In the genomic region with DNA sequence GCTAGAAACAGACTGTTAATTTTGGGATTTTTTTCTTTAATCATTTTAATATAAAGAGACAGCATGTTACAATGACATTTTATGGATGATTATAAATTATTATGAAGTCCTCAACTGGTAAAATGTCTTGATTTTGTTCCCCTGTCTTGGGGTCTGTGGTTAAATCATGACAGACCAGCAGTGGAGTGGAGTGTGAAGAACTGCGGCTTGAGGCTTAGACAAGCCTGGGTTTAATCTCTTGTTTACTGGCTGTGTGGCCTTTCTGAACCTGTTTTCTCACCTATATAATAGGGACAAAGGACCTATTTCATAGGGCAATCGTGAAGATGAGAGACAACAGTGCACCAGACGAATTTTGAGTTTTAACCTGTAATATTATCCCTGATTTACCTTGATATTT, we compare ENCODE assay signal across 27 cellular contexts. TPM values are rescaled to one million over a fixed set of nuclear protein-coding genes. Genes with fewer than 3 reads are reported as not detected.
"Had no signal": no experiment of that assay in that cellular context is flagged by ENCODE, and none has a peak within 500 bp of the region (broad histone marks: within the 10 kb centered on the region; RNA-seq: fewer than 3 reads in every experiment).

No MANE protein-coding gene starts in this region.

- DNase-seq: activated CD4-positive, alpha-beta T cell treated with anti-CD3 and anti-CD28 coated beads, Interleukin-2, amount 10 ng/mL, durations not matched to agents 24 days and 14 days; activated CD4-positive, alpha-beta T cell treated with anti-CD3 and anti-CD28 coated beads, Interleukin-2, amount 50 U/mL, for 4 hours; activated CD8-positive, alpha-beta T cell treated with anti-CD3 and anti-CD28 coated beads for 36 hours; activated gamma-delta T cell treated with Interleukin-2 at 50 U/mL for 16 hours; activated naive CD4-positive, alpha-beta T cell treated with anti-CD3 and anti-CD28 coated beads for 36 hours; activated T-cell treated with anti-CD3 and anti-CD28 coated beads, Interleukin-2, amount 50 U/mL, for 24 hours; adrenal gland; brain microvascular endothelial cell; central memory CD4-positive, alpha-beta T cell; Kasumi-1; KG1; MG63; NCI-H1048; NCI-H1105 treated with DMSO at 0.1 percent for 48 hours; NCI-H1436; NCI-H1694; NCI-H1930; NCI-H2081 treated with DMSO at 0.1 percent for 48 hours; NCI-H226; NCI-H446 treated with DMSO at 0.1 percent for 48 hours; NCI-H524; NK-92 treated with Interleukin-12 subunit alpha and Interleukin-12 subunit beta, amount 100 ng/mL, for 24 hours; OCI-M1; Right ventricle myocardium superior; T1000 had no signal

- H3K27ac ChIP-seq: adrenal gland, brain microvascular endothelial cell had no signal

- H3K36me3 ChIP-seq: adrenal gland, brain microvascular endothelial cell, MG63 had no signal

- H3K4me3 ChIP-seq: adrenal gland, MG63 had no signal

- H3K27me3 Mint-ChIP-seq: activated CD8-positive, alpha-beta T cell treated with anti-CD3 and anti-CD28 coated beads for 36 hours; activated T-cell treated with anti-CD3 and anti-CD28 coated beads, Interleukin-2, amount 50 U/mL, for 24 hours had no signal

- H3K9me3 ChIP-seq: adrenal gland, MG63 had no signal

- H3K36me3 Mint-ChIP-seq: activated naive CD4-positive, alpha-beta T cell treated with anti-CD3 and anti-CD28 coated beads, Interleukin-2, amount 50 U/mL, for 72 hours had no signal

- H3K27ac Mint-ChIP-seq: activated CD4-positive, alpha-beta T cell treated with anti-CD3 and anti-CD28 coated beads, Interleukin-2, amount 10 ng/mL, durations not matched to agents 24 days and 14 days; activated CD8-positive, alpha-beta T cell treated with anti-CD3 and anti-CD28 coated beads for 36 hours; activated naive CD4-positive, alpha-beta T cell treated with anti-CD3 and anti-CD28 coated beads for 36 hours; activated naive CD4-positive, alpha-beta T cell treated with anti-CD3 and anti-CD28 coated beads, Interleukin-2, amount 50 U/mL, for 72 hours; activated T-cell treated with anti-CD3 and anti-CD28 coated beads, Interleukin-2, amount 50 U/mL, for 24 hours; activated T-helper 2 cell treated with anti-CD3 and anti-CD28 coated beads, Interferon-gamma antibody, Interleukin-2, Interleukin-4, amounts not matched to agents 10 μg/mL and 5 μg/mL and 100 μg/mL, durations not matched to agents 14 hours and 24 hours and 36 hours had no signal

- H3K9me3 Mint-ChIP-seq: activated CD4-positive, alpha-beta T cell treated with anti-CD3 and anti-CD28 coated beads, Interleukin-2, amount 10 ng/mL, durations not matched to agents 24 days and 14 days; activated CD8-positive, alpha-beta T cell treated with anti-CD3 and anti-CD28 coated beads for 36 hours; activated naive CD4-positive, alpha-beta T cell treated with anti-CD3 and anti-CD28 coated beads for 36 hours; activated naive CD4-positive, alpha-beta T cell treated with anti-CD3 and anti-CD28 coated beads, Interleukin-2, amount 50 U/mL, for 72 hours; activated T-cell treated with anti-CD3 and anti-CD28 coated beads, Interleukin-2, amount 50 U/mL, for 24 hours; activated T-helper 2 cell treated with anti-CD3 and anti-CD28 coated beads, Interferon-gamma antibody, Interleukin-2, Interleukin-4, amounts not matched to agents 10 μg/mL and 5 μg/mL and 100 μg/mL, durations not matched to agents 14 hours and 24 hours and 36 hours had no signal

- H3K4me3 Mint-ChIP-seq: activated CD4-positive, alpha-beta T cell treated with anti-CD3 and anti-CD28 coated beads, Interleukin-2, amount 10 ng/mL, durations not matched to agents 24 days and 14 days; activated CD8-positive, alpha-beta T cell treated with anti-CD3 and anti-CD28 coated beads for 36 hours; activated naive CD4-positive, alpha-beta T cell treated with anti-CD3 and anti-CD28 coated beads for 36 hours; activated T-cell treated with anti-CD3 and anti-CD28 coated beads, Interleukin-2, amount 50 U/mL, for 24 hours had no signal

- H3K27me3 ChIP-seq: adrenal gland, MG63 had no signal

- ATAC-seq: activated CD8-positive, alpha-beta T cell treated with anti-CD3 and anti-CD28 coated beads for 36 hours; activated naive CD4-positive, alpha-beta T cell treated with anti-CD3 and anti-CD28 coated beads, Interleukin-2, amount 50 U/mL, for 72 hours had no signal

RNA-seq across cellular contexts. Expression of gene UMODL1, which starts 1.8 kb away (rescaled TPM):
- total RNA-seq: activated CD4-positive, alpha-beta T cell treated with anti-CD3 and anti-CD28 coated beads, Interleukin-2, amount 10 ng/mL, durations not matched to agents 24 days and 14 days; activated CD8-positive, alpha-beta T cell treated with anti-CD3 and anti-CD28 coated beads for 36 hours; activated naive CD4-positive, alpha-beta T cell treated with anti-CD3 and anti-CD28 coated beads for 36 hours; activated T-helper 2 cell treated with anti-CD3 and anti-CD28 coated beads, Interferon-gamma antibody, Interleukin-2, Interleukin-4, amounts not matched to agents 10 μg/mL and 5 μg/mL and 100 μg/mL, durations not matched to agents 14 hours and 24 hours and 36 hours had no signal
